8 cellular contexts compared by ENCODE assay signal in the genomic region with DNA sequence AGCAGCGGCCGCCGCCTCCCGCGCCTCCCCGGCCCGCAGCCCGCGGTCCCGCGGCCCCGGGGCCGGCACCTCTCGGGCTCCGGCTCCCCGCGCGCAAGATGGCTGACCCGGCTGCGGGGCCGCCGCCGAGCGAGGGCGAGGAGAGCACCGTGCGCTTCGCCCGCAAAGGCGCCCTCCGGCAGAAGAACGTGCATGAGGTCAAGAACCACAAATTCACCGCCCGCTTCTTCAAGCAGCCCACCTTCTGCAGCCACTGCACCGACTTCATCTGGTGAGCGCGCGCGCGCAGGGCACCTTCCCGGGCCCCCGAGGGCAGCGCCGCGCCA. TPM values are rescaled to one million over a fixed set of nuclear protein-coding genes. Genes with fewer than 3 reads are reported as not detected.
DNase-seq lines count a peak whose midpoint lies in the region; ATAC-seq, FAIRE-seq and TF ChIP-seq lines count a peak whose summit lies in the region.

No MANE protein-coding gene starts in this region.

- H3K79me2 ChIP-seq in H9 (ENCODE audit: insufficient read depth, low read length), result no peaks in the 10 kb centered on the region

- WGBS in H9 (ENCODE audit: extremely low coverage, insufficient read length, low lambda C conversion rate), result no CpG with 5 or more reads among the region's 45 CpGs

- H2BK120ac ChIP-seq in H9 (ENCODE audit: low read depth, low read length, poor library complexity, severe bottlenecking), result no peak overlapping the region

- H3K9me3 ChIP-seq in H9 (ENCODE audit: control insufficient read depth, low read depth, low read length), result no peaks in the 10 kb centered on the region

- no peaks in the 10 kb centered on the region for H3K4me1 ChIP-seq in H9 (ENCODE audit: insufficient read depth, low read length)

- peak overlapping the region; percentile 87 for H3K4me3 ChIP-seq in GM12864 (ENCODE audit: low read depth, low read length)

- no peak overlapping the region for H3K4ac ChIP-seq in H9 (ENCODE audit: low read depth, low read length)

- H3K27me3 Mint-ChIP-seq in H9 (ENCODE audit: low read depth) (peaks cover 89% of the 10 kb centered on the region), naive B cell (no peaks in the 10 kb centered on the region)
- no peaks in the 10 kb centered on the region for H3K27me3 Mint-ChIP-seq in activated CD8-positive, alpha-beta T cell treated with anti-CD3 and anti-CD28 coated beads, Interleukin-2, amount 10 ng/mL, durations not matched to agents 7 days and 5 days (ENCODE audit: low read depth)

- H2BK5ac ChIP-seq in H9 (ENCODE audit: insufficient read length, low read length), result no peak overlapping the region

- H3K27ac Mint-ChIP-seq in H9, result no peak overlapping the region
- no peak overlapping the region for H3K27ac Mint-ChIP-seq in activated CD8-positive, alpha-beta T cell treated with anti-CD3 and anti-CD28 coated beads, Interleukin-2, amount 10 ng/mL, durations not matched to agents 7 days and 5 days
- no peak overlapping the region for H3K27ac Mint-ChIP-seq in naive B cell

- no peaks in the 10 kb centered on the region for H3K36me3 Mint-ChIP-seq in H9 (ENCODE audit: insufficient read depth in 1 of 3, low read depth in 3 of 3)
- peaks cover 37% of the 10 kb centered on the region for H3K36me3 Mint-ChIP-seq in activated CD8-positive, alpha-beta T cell treated with anti-CD3 and anti-CD28 coated beads, Interleukin-2, amount 10 ng/mL, durations not matched to agents 7 days and 5 days (ENCODE audit: low read depth)
- peaks cover 9 to 18% of the 10 kb centered on the region in 2 donors for H3K36me3 Mint-ChIP-seq in naive B cell

- H3K9me3 Mint-ChIP-seq in H9 (peaks cover 0 to 1% of the 10 kb centered on the region in 2 experiments; a peak in 3 of 5 replicates), naive B cell (peaks cover 0 to 3% (median 1%) of the 10 kb centered on the region in 7 donors)
- H3K9me3 Mint-ChIP-seq in activated CD8-positive, alpha-beta T cell treated with anti-CD3 and anti-CD28 coated beads, Interleukin-2, amount 10 ng/mL, durations not matched to agents 7 days and 5 days (ENCODE audit: insufficient read depth), result peaks cover 5% of the 10 kb centered on the region

- H3K14ac ChIP-seq in H9 (ENCODE audit: insufficient read depth, low read length), result no peak overlapping the region

- no peak overlapping the region for H3K9ac ChIP-seq in H9 (ENCODE audit: extremely low read depth, insufficient read length, low read length)

- no peak overlapping the region for H2AFZ ChIP-seq in H9 (ENCODE audit: low read length)

- no peak overlapping the region for H4K91ac ChIP-seq in H9 (ENCODE audit: insufficient read length, low read depth, low read length)

- no peak overlapping the region for H3T11ph ChIP-seq in H9 (ENCODE audit: low read length)

- no peak overlapping the region for H2AK5ac ChIP-seq in H9 (ENCODE audit: insufficient read length, low read length)

- no peaks in the 10 kb centered on the region for H3K79me1 ChIP-seq in H9 (ENCODE audit: insufficient read depth, low read depth, low read length, poor library complexity, severe bottlenecking)

- no peak overlapping the region for H2BK12ac ChIP-seq in H9 (ENCODE audit: insufficient read length, low read depth, low read length)

- DNase-seq in GM12864 (ENCODE audit: low read depth), result no peak
- DNase-seq in H9, result peak; percentile 33
- peak; percentile 43 for DNase-seq in activated CD8-positive, alpha-beta T cell treated with anti-CD3 and anti-CD28 coated beads, Interleukin-2, amount 10 ng/mL, durations not matched to agents 7 days and 5 days
- no peak for DNase-seq in naive B cell
- no peak for DNase-seq in islet precursor cell
- DNase-seq in left colon, result no peak
- DNase-seq in NCI-H524 treated with DMSO at 0.1 percent for 48 hours (lab: John Stamatoyannopoulos, UW), result no peak
- no peak for DNase-seq in GM19239 (ENCODE audit: insufficient read length, low spot score)

- no peak overlapping the region for H3K18ac ChIP-seq in H9 (ENCODE audit: insufficient read length, low read depth, low read length)

- no peak overlapping the region for H4K5ac ChIP-seq in H9 (ENCODE audit: insufficient read length, low read depth, low read length)

- no peak overlapping the region for H2BK15ac ChIP-seq in H9 (ENCODE audit: low read depth, low read length)

- peak; percentile 54 for ATAC-seq in activated CD8-positive, alpha-beta T cell treated with anti-CD3 and anti-CD28 coated beads, Interleukin-2, amount 10 ng/mL, durations not matched to agents 7 days and 5 days
- ATAC-seq in naive B cell (ENCODE audit: low read depth in 2 of 2) (peak; percentile 38 to 41), left colon (no peak)

- no peak overlapping the region for H3K56ac ChIP-seq in H9 (ENCODE audit: insufficient read length, low read depth, low read length)

- peak overlapping the region; percentile 73 to 88 for H3K4me3 Mint-ChIP-seq in H9
- H3K4me3 Mint-ChIP-seq in activated CD8-positive, alpha-beta T cell treated with anti-CD3 and anti-CD28 coated beads, Interleukin-2, amount 10 ng/mL, durations not matched to agents 7 days and 5 days, result peak overlapping the region; percentile 98
- peak overlapping the region in 7 of 8 donors; percentile 98 to 100 (median 100) for H3K4me3 Mint-ChIP-seq in naive B cell

- CTCF ChIA-PET in activated CD8-positive, alpha-beta T cell treated with anti-CD3 and anti-CD28 coated beads, Interleukin-2, amount 10 ng/mL, durations not matched to agents 7 days and 5 days (lab: Charles Lee), result interaction anchor here (0.9 to 1.0 kb wide), 3 partner anchors 9 to 174 kb away, joined by 5 read pairs; no protein-coding TSS in a partner anchor

- peaks cover 11% of the 10 kb centered on the region; the same call in 1 of the 2 replicates for H3K27me3 ChIP-seq in H9 (ENCODE audit: insufficient read depth, low read length)

- intact Hi-C loops in left colon (cut with DNase I, micrococcal nuclease), result no loop called here

- H3K23ac ChIP-seq in H9 (ENCODE audit: insufficient read length, low read depth, low read length), result no peak overlapping the region

- H3K4me1 Mint-ChIP-seq in H9 (peaks cover 24 to 31% of the 10 kb centered on the region in 2 experiments), naive B cell (peaks cover 48 to 52% (median 49%) of the 10 kb centered on the region in 3 donors)
- peaks cover 62% of the 10 kb centered on the region for H3K4me1 Mint-ChIP-seq in activated CD8-positive, alpha-beta T cell treated with anti-CD3 and anti-CD28 coated beads, Interleukin-2, amount 10 ng/mL, durations not matched to agents 7 days and 5 days (ENCODE audit: low read depth)

- H3K27ac ChIP-seq in H9 (ENCODE audit: insufficient read length, low read depth, low read length), result no peak overlapping the region

- POLR2A ChIA-PET in activated CD8-positive, alpha-beta T cell treated with anti-CD3 and anti-CD28 coated beads, Interleukin-2, amount 10 ng/mL, durations not matched to agents 7 days and 5 days (lab: Charles Lee), result interaction anchor here (0.9 kb wide), 1 partner anchor 9 kb away, joined by 4 read pairs; no protein-coding TSS in a partner anchor

- FAIRE-seq in GM19239 (lab: Jason Lieb, UNC), result no peak

- H2BK20ac ChIP-seq in H9 (ENCODE audit: low read depth, low read length, poor library complexity, severe bottlenecking), result no peak overlapping the region

- H4K8ac ChIP-seq in H9 (replicated peaks; ENCODE audit: insufficient read length, low read depth, low read length), result no peak overlapping the region

- peaks cover 12% of the 10 kb centered on the region for H3K23me2 ChIP-seq in H9 (ENCODE audit: insufficient read length, low read depth, low read length, poor library complexity, severe bottlenecking)

- no peaks in the 10 kb centered on the region for H4K20me1 ChIP-seq in H9 (ENCODE audit: control insufficient read depth, insufficient read depth, insufficient read length)

- no peak for TF ChIP-seq CTCF in GM12864 (IDR thresholded peaks at IDR 0.05; ENCODE audit: low read depth, low read length, missing control alignments)
- TF ChIP-seq CTCF in H9 (conservative IDR thresholded peaks at IDR 0.05), result no peak

- peak overlapping the region; percentile 79 for H3K4me2 ChIP-seq in H9 (ENCODE audit: insufficient read depth, insufficient read length, low read length)

RNA-seq across cellular contexts. Expression of gene PRKCB, which starts 0.3 kb away (rescaled TPM):
- total RNA-seq in H9 (2021), result 7.0 and 7.7 TPM in 2 replicates
- total RNA-seq in activated CD8-positive, alpha-beta T cell treated with anti-CD3 and anti-CD28 coated beads, Interleukin-2, amount 10 ng/mL, durations not matched to agents 7 days and 5 days, result 100 to 1,000 TPM; 101 to 105 TPM
- 100 to 1,000 TPM; 213 to 344 (median 285) TPM for polyA plus RNA-seq in naive B cell (ENCODE audit: low read depth in 6 of 6)
- total RNA-seq in left colon, result 1 to 10 TPM; 3.8 to 7.3 TPM

Comparison
In these comparisons a context has a peak if more than half of its experiments do, and no peak if none do; other contexts are left out.
1. DNase-seq: peak in H9 (single experiment) and activated CD8-positive, alpha-beta T cell treated with anti-CD3 and anti-CD28 coated beads, Interleukin-2, amount 10 ng/mL, durations not matched to agents 7 days and 5 days (single experiment); none in GM12864 (single experiment), naive B cell (single experiment), islet precursor cell (single experiment), left colon (0 of 2), NCI-H524 treated with DMSO at 0.1 percent for 48 hours (single experiment) and GM19239 (single experiment).
2. RNA of gene PRKCB, which starts 0.3 kb away (total RNA-seq): 101 to 105 TPM in activated CD8-positive, alpha-beta T cell treated with anti-CD3 and anti-CD28 coated beads, Interleukin-2, amount 10 ng/mL, durations not matched to agents 7 days and 5 days; 3.8 to 7.3 TPM in left colon and 7.0 to 7.7 TPM in H9; every median in the first group is over 10 times any median in the second.
3. Peak in every context shown above with its lines, with median percentiles within 50 percentile points of each other: H3K4me3 Mint-ChIP-seq.